Comparison of ENCODE assay signal across 28 cellular contexts in the genomic region with DNA sequence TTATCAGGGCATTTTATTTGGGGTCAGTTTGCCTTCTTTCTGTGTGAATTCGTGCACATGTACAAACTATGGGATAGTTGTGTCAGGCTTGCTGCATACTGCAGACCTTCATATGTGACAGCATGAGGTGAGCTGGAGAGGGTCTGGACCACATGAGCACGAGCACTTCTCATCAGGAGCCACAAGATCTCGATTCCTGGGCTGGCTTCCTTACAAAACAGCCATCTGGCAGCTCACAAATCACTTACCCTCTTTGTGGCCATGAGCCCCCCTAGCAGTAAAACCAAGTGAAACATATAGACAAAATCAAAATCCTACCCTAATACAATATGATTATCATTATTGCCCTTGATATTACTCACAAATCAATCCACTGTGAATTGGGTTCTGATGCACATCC.
"Had no signal": no experiment of that assay in that cellular context is flagged by ENCODE, and none has a peak within 500 bp of the region (broad histone marks: within the 10 kb centered on the region; RNA-seq: fewer than 3 reads in every experiment).

No MANE protein-coding gene starts in this region.

- DNase-seq: dermis blood vessel endothelial cell; effector memory CD4-positive, alpha-beta T cell; foreskin keratinocyte; heart left ventricle; kidney; naive thymus-derived CD4-positive, alpha-beta T cell; nucleus accumbens; right cardiac atrium; sigmoid colon; stimulated activated CD4-positive, alpha-beta T cell treated with anti-CD3 and anti-CD28 coated beads, Interleukin-2, amount 100 ng/mL, for 24 hours; stimulated activated CD4-positive, alpha-beta T cell treated with anti-CD3 and anti-CD28 coated beads, Interleukin-4, amount 100 ng/mL, for 24 hours; stimulated activated naive CD8-positive, alpha-beta T cell treated with anti-CD3 and anti-CD28 coated beads, Interleukin-15, Interleukin-2, amounts not matched to agents 100 U/mL and 50 U/mL, for 24 hours; testis; tibial artery had no signal

- H3K4me1 Mint-ChIP-seq: mesothelial cell of epicardium; naive thymus-derived CD4-positive, alpha-beta T cell; stimulated activated memory B cell treated with anti-CD40 and anti-IgM and Interleukin-4, amounts not matched to agents 10 μg/mL and 1 μg/mL and 100 μg/mL, for 72 hours had no signal

- H3K4me3 ChIP-seq: coronary artery, esophagus muscularis mucosa, gastroesophageal sphincter, heart left ventricle, hepatocyte, lung, prostate gland, sigmoid colon, testis, tibial artery, upper lobe of left lung had no signal

- H3K27me3 Mint-ChIP-seq: memory B cell; stimulated activated memory B cell treated with anti-CD40 and anti-IgM and Interleukin-4, amounts not matched to agents 10 μg/mL and 1 μg/mL and 100 μg/mL, for 72 hours had no signal

- H3K9me3 Mint-ChIP-seq: memory B cell; mesothelial cell of epicardium; nephron; stimulated activated memory B cell treated with anti-CD40 and anti-IgM and Interleukin-4, amounts not matched to agents 10 μg/mL and 1 μg/mL and 100 μg/mL, for 72 hours had no signal

- H2AFZ ChIP-seq: hepatocyte had no signal

- H3K4me2 ChIP-seq: hepatocyte had no signal

- FAIRE-seq: endothelial cell of umbilical vein, kidney, urothelium cell line had no signal

- H3K27ac ChIP-seq: coronary artery, esophagus muscularis mucosa, foreskin keratinocyte, heart left ventricle, hepatocyte, prostate gland, testis, tibial artery, upper lobe of left lung had no signal

- H3K4me3 Mint-ChIP-seq: memory B cell; mesothelial cell of epicardium; naive thymus-derived CD4-positive, alpha-beta T cell; nephron; stimulated activated memory B cell treated with anti-CD40 and anti-IgM and Interleukin-4, amounts not matched to agents 10 μg/mL and 1 μg/mL and 100 μg/mL, for 72 hours had no signal

- H3K36me3 Mint-ChIP-seq: memory B cell; naive thymus-derived CD4-positive, alpha-beta T cell had no signal

- H3K27me3 ChIP-seq: esophagus muscularis mucosa, foreskin keratinocyte, gastroesophageal sphincter, heart left ventricle, hepatocyte, sigmoid colon, testis, tibial artery, upper lobe of left lung had no signal

- H3K79me2 ChIP-seq: hepatocyte had no signal

- H3K9me3 ChIP-seq: esophagus muscularis mucosa, gastroesophageal sphincter, heart left ventricle, prostate gland, sigmoid colon, testis, tibial artery, upper lobe of left lung had no signal

- ATAC-seq: gastroesophageal sphincter; heart left ventricle; left lobe of liver; naive thymus-derived CD4-positive, alpha-beta T cell; right cardiac atrium; stimulated activated memory B cell treated with anti-CD40 and anti-IgM and Interleukin-4, amounts not matched to agents 10 μg/mL and 1 μg/mL and 100 μg/mL, for 72 hours; stimulated activated naive CD8-positive, alpha-beta T cell treated with anti-CD3 and anti-CD28 coated beads, Interleukin-15, Interleukin-2, amounts not matched to agents 100 U/mL and 50 U/mL, for 24 hours had no signal

- H3K27ac Mint-ChIP-seq: memory B cell; mesothelial cell of epicardium; naive thymus-derived CD4-positive, alpha-beta T cell; nephron; stimulated activated memory B cell treated with anti-CD40 and anti-IgM and Interleukin-4, amounts not matched to agents 10 μg/mL and 1 μg/mL and 100 μg/mL, for 72 hours had no signal

- H3K36me3 ChIP-seq: prostate gland had no signal

- H3K4me1 ChIP-seq: prostate gland, testis, tibial artery, upper lobe of left lung had no signal
